ENCODE assay signal across 27 cellular contexts in the genomic region with DNA sequence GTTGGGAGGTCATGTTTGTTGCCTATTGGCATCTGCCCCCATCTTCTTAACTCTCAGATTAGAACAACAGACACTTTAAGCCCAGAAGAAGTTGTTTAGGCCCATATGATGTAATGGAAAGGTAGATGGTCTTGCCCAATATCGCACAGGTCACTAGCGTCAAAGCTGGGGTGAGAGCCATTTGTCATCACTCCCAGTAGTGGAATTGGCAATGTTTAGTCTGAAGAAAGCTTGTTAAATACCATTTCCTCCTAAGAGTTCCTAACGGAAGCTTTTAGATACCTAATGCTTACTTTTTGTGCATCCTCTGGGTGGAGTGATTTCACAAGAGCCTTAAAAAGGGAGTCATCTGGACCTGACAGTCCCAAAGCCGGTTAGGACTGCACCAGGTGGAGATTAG.
"Had no signal": no experiment of that assay in that cellular context is flagged by ENCODE, and none has a peak within 500 bp of the region (broad histone marks: within the 10 kb centered on the region; RNA-seq: fewer than 3 reads in every experiment).

No MANE protein-coding gene starts in this region.

- H3K4me2 ChIP-seq: hepatocyte, neural progenitor cell had no signal

- H3K79me2 ChIP-seq: hepatocyte, parathyroid adenoma had no signal

- H3K4me1 ChIP-seq: esophagus squamous epithelium, gastrocnemius medialis, parathyroid adenoma, right lobe of liver, stomach, thyroid gland had no signal

- H3K4me3 ChIP-seq: coronary artery, esophagus squamous epithelium, gastrocnemius medialis, heart left ventricle, hepatocyte, lung, neural progenitor cell, right lobe of liver, stomach, thyroid gland had no signal

- H3K36me3 ChIP-seq: esophagus squamous epithelium, gastrocnemius medialis, heart left ventricle, neural progenitor cell, right lobe of liver, stomach, thyroid gland had no signal

- H3K4me1 Mint-ChIP-seq: immature natural killer cell, memory B cell, natural killer cell had no signal

- H3K36me3 Mint-ChIP-seq: immature natural killer cell, memory B cell, natural killer cell, neural progenitor cell had no signal

- H3K27ac ChIP-seq: coronary artery, esophagus squamous epithelium, gastrocnemius medialis, heart left ventricle, hepatocyte, neural progenitor cell, parathyroid adenoma, right lobe of liver, stomach, thyroid gland had no signal

- H3K4me3 Mint-ChIP-seq: effector memory CD8-positive, alpha-beta T cell; immature natural killer cell; memory B cell; natural killer cell; neural progenitor cell had no signal

- H3K9me3 ChIP-seq: esophagus squamous epithelium, gastrocnemius medialis, heart left ventricle, right lobe of liver, stomach, thyroid gland had no signal

- ATAC-seq: effector memory CD8-positive, alpha-beta T cell; gastrocnemius medialis; heart left ventricle; left colon; left ventricle myocardium superior; natural killer cell; right lobe of liver had no signal

- DNase-seq: effector memory CD8-positive, alpha-beta T cell; erythroblast; esophagus squamous epithelium; gastrocnemius medialis; heart left ventricle; immature natural killer cell; islet precursor cell; kidney glomerular epithelial cell; left colon; left ventricle myocardium superior; natural killer cell; right lobe of liver; small intestine; stimulated activated CD4-positive, alpha-beta T cell treated with anti-CD3 and anti-CD28 coated beads, Interleukin-15, amount 100 ng/mL, for 24 hours; stimulated activated CD4-positive, alpha-beta T cell treated with anti-CD3 and anti-CD28 coated beads, Interleukin-4, amount 100 ng/mL, for 1 hour; stimulated activated CD8-positive, alpha-beta memory T cell treated with anti-CD3 and anti-CD28 coated beads, Interleukin-4, amount 100 ng/mL, for 48 hours; stimulated activated naive CD4-positive, alpha-beta T cell treated with Interleukin-2 at 50 U/mL for 16 hours; stomach; trophoblast cell had no signal

- H3K9ac ChIP-seq: neural progenitor cell, parathyroid adenoma had no signal

- H3K27ac Mint-ChIP-seq: effector memory CD8-positive, alpha-beta T cell; immature natural killer cell; memory B cell; natural killer cell; neural progenitor cell; progenitor cell of endocrine pancreas had no signal

- H3K9me3 Mint-ChIP-seq: effector memory CD8-positive, alpha-beta T cell; memory B cell; natural killer cell; neural progenitor cell had no signal

- H3K27me3 ChIP-seq: esophagus squamous epithelium, gastrocnemius medialis, heart left ventricle, hepatocyte, right lobe of liver, stomach, thyroid gland had no signal
